Comparison of ENCODE assay signal across 9 cellular contexts in genomic region chr7:156616269-156617202, GRCh38. TPM values are rescaled to one million over a fixed set of nuclear protein-coding genes. Genes with fewer than 3 reads are reported as not detected.
DNase-seq lines count a peak whose midpoint lies in the region; ATAC-seq and TF ChIP-seq lines count a peak whose summit lies in the region.
"Had no signal": no experiment of that assay in that cellular context is flagged by ENCODE, and none has a peak within 500 bp of the region (broad histone marks: within the 10 kb centered on the region; RNA-seq: fewer than 3 reads in every experiment).

No MANE protein-coding gene starts in this region.

- peaks cover 27% of the 10 kb centered on the region for H3K27me3 ChIP-seq in ACC112 (ENCODE audit: insufficient read depth, low read length)
- H3K27me3 ChIP-seq in SK-N-SH (ENCODE audit: insufficient read depth), result peaks cover 15% of the 10 kb centered on the region; the same call in 1 of the 2 replicates
- H3K27me3 ChIP-seq in naive thymus-derived CD4-positive, alpha-beta T cell (ENCODE audit: control insufficient read depth in 2 of 2, insufficient read depth in 2 of 2, low read length in 2 of 2), result peaks cover 0 to 4% of the 10 kb centered on the region in 2 donors
- H3K27me3 ChIP-seq in uterus, result no peaks in the 10 kb centered on the region

- peaks cover 0 to 15% (median 6%) of the 10 kb centered on the region in 11 donors for H3K9me3 Mint-ChIP-seq in naive thymus-derived CD4-positive, alpha-beta T cell

- ATAC-seq in esophagus mucosa (peak; percentile 35), HG02973 (IDR thresholded peaks at IDR 0.05; ENCODE audit: unreplicated experiment) (no peak)
- no peak for ATAC-seq in naive thymus-derived CD4-positive, alpha-beta T cell

- intact Hi-C loops in naive thymus-derived CD4-positive, alpha-beta T cell (cut with micrococcal nuclease), result loop anchor here in 1 of 2 donors (10.0 kb wide), 1 partner anchor 278 kb away; the partner anchor contains the start of gene LMBR1
- intact Hi-C loops in uterus (cut with DNase I; ENCODE audit: low total_unique reads), result no loop called here

- TF ChIP-seq CTCF in SK-N-SH (IDR thresholded peaks at IDR 0.05) (no peak), uterus (IDR thresholded peaks at IDR 0.05) (no peak)

- peaks cover 15 to 41% (median 28%) of the 10 kb centered on the region in 7 donors for H3K4me1 Mint-ChIP-seq in naive thymus-derived CD4-positive, alpha-beta T cell

- H2AFZ ChIP-seq in ACC112 (ENCODE audit: low read length, unreplicated experiment), result no peak overlapping the region
- H2AFZ ChIP-seq in SK-N-SH (ENCODE audit: low read depth), result no peak overlapping the region

- DNase-seq in SK-N-SH, result peak; percentile 86
- no peak for DNase-seq in naive thymus-derived CD4-positive, alpha-beta T cell
- no peak for DNase-seq in DMS79 (lab: John Stamatoyannopoulos, UW)
- no peak for DNase-seq in medulla oblongata (ENCODE audit: extremely low spot score)
- DNase-seq in uterus, result no peak
- DNase-seq: Calu3 had no signal

- TF ChIP-seq EP300 in SK-N-SH (IDR thresholded peaks at IDR 0.05; ENCODE audit: borderline replicate concordance in 1 of 2, low read depth in 1 of 2, low read length in 1 of 2), result no peak

- peak overlapping the region; percentile 50; the same call in 1 of the 2 replicates for H3K4me2 ChIP-seq in SK-N-SH

- no peak for TF ChIP-seq POLR2A in uterus (IDR thresholded peaks at IDR 0.05)

- H3K4me1 ChIP-seq in ACC112 (ENCODE audit: control insufficient read depth, insufficient read depth, low read length, unreplicated experiment) (no peaks in the 10 kb centered on the region), SK-N-SH (ENCODE audit: control insufficient read depth in 1 of 2, insufficient read depth in 2 of 2, low read depth in 1 of 2, low read length in 1 of 2) (peaks cover 0 to 2% of the 10 kb centered on the region in 2 experiments; a peak in 1 of 4 replicates), uterus (no peaks in the 10 kb centered on the region)
- peaks cover 14 to 22% of the 10 kb centered on the region in 2 donors for H3K4me1 ChIP-seq in naive thymus-derived CD4-positive, alpha-beta T cell (ENCODE audit: control insufficient read depth in 2 of 2, insufficient read depth in 2 of 2, low read length in 2 of 2)

- no peak overlapping the region for H3K27ac Mint-ChIP-seq in naive thymus-derived CD4-positive, alpha-beta T cell

- H3K9me3 ChIP-seq in SK-N-SH (no peaks in the 10 kb centered on the region), uterus (peaks cover 0 to 8% of the 10 kb centered on the region in 2 donors)
- peaks cover 0 to 5% (median 0%) of the 10 kb centered on the region in 3 experiments for H3K9me3 ChIP-seq in naive thymus-derived CD4-positive, alpha-beta T cell (ENCODE audit: control insufficient read depth in 2 of 3, low read length in 3 of 3)

- POLR2A ChIA-PET in SK-N-SH (lab: Yijun Ruan, JAX), result no interaction called here
- POLR2A ChIA-PET in naive thymus-derived CD4-positive, alpha-beta T cell (lab: Charles Lee), result no interaction called here

- H3K4me3 Mint-ChIP-seq in naive thymus-derived CD4-positive, alpha-beta T cell, result peak overlapping the region in 8 of 10 donors; percentile 21 to 64 (median 46)

- no peak overlapping the region for H3K27ac ChIP-seq in ACC112 (ENCODE audit: low read depth, low read length)
- no peak overlapping the region for H3K27ac ChIP-seq in SK-N-SH (ENCODE audit: low read depth in 2 of 2, low read length in 1 of 2)
- H3K27ac ChIP-seq in naive thymus-derived CD4-positive, alpha-beta T cell (ENCODE audit: low read depth, low read length), result no peak overlapping the region
- no peak overlapping the region for H3K27ac ChIP-seq in uterus

- H3K36me3 ChIP-seq in ACC112 (ENCODE audit: insufficient read depth, low read length) (no peaks in the 10 kb centered on the region), SK-N-SH (replicated peaks in 1 of 2; ENCODE audit: control insufficient read depth in 1 of 2, insufficient read depth in 2 of 2, low read length in 1 of 2) (no peaks in the 10 kb centered on the region), uterus (no peaks in the 10 kb centered on the region)
- H3K36me3 ChIP-seq in naive thymus-derived CD4-positive, alpha-beta T cell (ENCODE audit: control insufficient read depth in 2 of 3, insufficient read depth in 3 of 3, low read length in 3 of 3), result no peaks in the 10 kb centered on the region

- no peak overlapping the region for H3K9ac ChIP-seq in SK-N-SH

- H3K4me3 ChIP-seq in ACC112 (ENCODE audit: low read depth, low read length), result peak overlapping the region; percentile 69
- peak overlapping the region in 1 of 2 experiments; percentile 38; a peak in 2 of 4 replicates for H3K4me3 ChIP-seq in SK-N-SH (ENCODE audit: low read depth in 2 of 2, low read length in 1 of 2)
- no peak overlapping the region for H3K4me3 ChIP-seq in naive thymus-derived CD4-positive, alpha-beta T cell (ENCODE audit: low read length)
- H3K4me3 ChIP-seq in uterus, result no peak overlapping the region

- H3K36me3 Mint-ChIP-seq in naive thymus-derived CD4-positive, alpha-beta T cell, result peaks cover 0 to 29% (median 3%) of the 10 kb centered on the region in 5 donors

- H4K20me1 ChIP-seq in SK-N-SH (ENCODE audit: insufficient read depth), result no peaks in the 10 kb centered on the region

- TF ChIP-seq RAD21 in SK-N-SH (IDR thresholded peaks at IDR 0.05; ENCODE audit: low read length), result no peak

- H3K79me2 ChIP-seq in ACC112 (ENCODE audit: control insufficient read depth, insufficient read depth, low read length, unreplicated experiment), result no peaks in the 10 kb centered on the region
- H3K79me2 ChIP-seq in SK-N-SH (ENCODE audit: insufficient read depth), result no peaks in the 10 kb centered on the region

- H3K9me2 ChIP-seq in SK-N-SH, result no peaks in the 10 kb centered on the region

- H3K27me3 Mint-ChIP-seq in naive thymus-derived CD4-positive, alpha-beta T cell, result peaks cover 45 to 71% (median 56%) of the 10 kb centered on the region in 5 donors

- no peaks in the 10 kb centered on the region for H3F3A ChIP-seq in SK-N-SH (replicated peaks; ENCODE audit: insufficient read depth)

- 27% methylated on average over 69 of the region's 92 CpGs for WGBS in SK-N-SH (ENCODE audit: low lambda C conversion rate)

- CTCF ChIA-PET in SK-N-SH (lab: Yijun Ruan, JAX), result interaction anchor here (1.0 kb wide), 1 partner anchor 24 kb away, joined by 3 read pairs; the partner anchor contains the start of gene RNF32
- CTCF ChIA-PET in naive thymus-derived CD4-positive, alpha-beta T cell (lab: Charles Lee), result no interaction called here

TF ChIP-seq in SK-N-SH, 30 proteins besides CTCF, POLR2A, EP300 and RAD21:
- TF ChIP-seq CHD2 (IDR thresholded peaks at IDR 0.05; ENCODE audit: low read length, partially characterized antibody) (no peak), FOXM1 (IDR thresholded peaks at IDR 0.05; ENCODE audit: low read depth) (no peak), FOSL2 (IDR thresholded peaks at IDR 0.05; ENCODE audit: borderline replicate concordance, low read depth) (no peak), POLR2AphosphoS5 (IDR thresholded peaks at IDR 0.05; ENCODE audit: low read depth, low read length) (no peak), GABPA (IDR thresholded peaks at IDR 0.05; ENCODE audit: low read depth) (no peak), GATA2 (CRISPR knock-in tag; IDR thresholded peaks at IDR 0.05) (no peak)

RNA-seq across cellular contexts. Expression of gene RNF32, which starts 24.0 kb away (rescaled TPM):
- polyA plus RNA-seq in SK-N-SH (2012; rRNA removed), result 2.2 and 2.3 TPM in 2 replicates
- polyA plus RNA-seq in SK-N-SH (2012; cell fraction: cytosol; rRNA removed), result 2.3 and 3.3 TPM in 2 replicates
- polyA plus RNA-seq in SK-N-SH (2012; cell fraction: nucleus; rRNA removed), result 1.6 and 3.3 TPM in 2 replicates
- total RNA-seq in esophagus mucosa (1.8 TPM), uterus (under 1 TPM in 2 of 4 donors, not detected in 2; 0.41 to 0.58 TPM)
- total RNA-seq in naive thymus-derived CD4-positive, alpha-beta T cell, result 1 to 10 TPM in 2 of 5 experiments, under 1 TPM in 2, not detected in 1; 0.81 to 2.1 (median 0.99) TPM
- under 1 TPM in 1 of 2 donors, not detected in 1; 0.66 TPM for polyA plus RNA-seq in naive thymus-derived CD4-positive, alpha-beta T cell
